In the genomic region with DNA sequence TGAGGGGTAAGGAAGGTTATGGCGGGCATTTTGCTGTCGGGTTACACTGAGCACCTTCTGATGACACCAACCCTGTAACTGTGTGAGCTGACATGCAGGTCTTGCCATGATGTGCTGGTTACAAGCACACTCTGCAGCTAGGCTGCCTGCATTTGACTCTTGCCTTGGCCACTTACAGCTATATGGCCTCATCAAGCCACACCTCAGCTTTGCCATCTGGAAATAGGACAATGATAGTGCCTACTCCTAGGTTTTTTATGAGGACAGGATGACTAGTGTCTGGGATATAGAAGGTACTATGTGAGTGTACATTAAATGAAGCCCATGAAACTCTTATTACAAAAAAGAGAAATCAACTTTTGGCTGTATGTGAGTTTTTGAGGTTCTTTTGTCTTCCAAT, we compare ENCODE assay signal across 36 cellular contexts.
"Had no signal": no experiment of that assay in that cellular context is flagged by ENCODE, and none has a peak within 500 bp of the region (broad histone marks: within the 10 kb centered on the region; RNA-seq: fewer than 3 reads in every experiment).

No MANE protein-coding gene starts in this region.

- H3K4me3 Mint-ChIP-seq: activated B cell treated with CpG ODN at 0.5 μM for 24 hours; activated CD4-positive, alpha-beta memory T cell treated with anti-CD3 and anti-CD28 coated beads for 36 hours; activated CD4-positive, alpha-beta T cell treated with anti-CD3 and anti-CD28 coated beads, Interleukin-2, amount 10 ng/mL, durations not matched to agents 24 days and 14 days; activated CD8-positive, alpha-beta T cell treated with anti-CD3 and anti-CD28 coated beads for 36 hours; activated naive CD4-positive, alpha-beta T cell treated with anti-CD3 and anti-CD28 coated beads for 36 hours; activated naive CD8-positive, alpha-beta T cell treated with anti-CD3 and anti-CD28 coated beads for 36 hours; activated T-cell treated with anti-CD3 and anti-CD28 coated beads, Interleukin-2, amount 50 U/mL, for 4 hours; activated T-cell treated with anti-CD3 and anti-CD28 coated beads, Interleukin-2, amount 50 U/mL, for 72 hours; activated T-helper 1 cell treated with anti-CD3 and anti-CD28 coated beads, Interleukin-12 subunit alpha, Interleukin-12 subunit beta, Interleukin-2, Interleukin-4 antibody, amounts not matched to agents 30 ng/mL and 10 ng/mL and 1 ng/mL, durations not matched to agents 14 hours and 24 hours and 36 hours; activated T-helper 17 cell treated with anti-CD3 and anti-CD28 coated beads, Interleukin-2, amount 50 U/mL, for 72 hours; T-helper 1 cell treated with Interleukin-12 subunit alpha and Interleukin-12 subunit beta and Interleukin-4 antibody, amounts not matched to agents 30 μg/mL and 1 μg/mL, for 36 hours; T-helper 2 cell treated with Interferon-gamma antibody and Interleukin-4, amounts not matched to agents 5 μg/mL and 100 μg/mL, for 36 hours had no signal

- H3K27me3 ChIP-seq: body of pancreas, brain microvascular endothelial cell, breast epithelium had no signal

- DNase-seq: activated B cell treated with CpG ODN at 0.5 μM for 24 hours; activated CD4-positive, alpha-beta memory T cell treated with anti-CD3 and anti-CD28 coated beads for 36 hours; activated CD4-positive, alpha-beta T cell treated with anti-CD3 and anti-CD28 coated beads for 4 hours; activated CD4-positive, alpha-beta T cell treated with anti-CD3 and anti-CD28 coated beads, Interleukin-2, amount 10 ng/mL, durations not matched to agents 24 days and 14 days; activated CD4-positive, alpha-beta T cell treated with anti-CD3 and anti-CD28 coated beads, Interleukin-2, amount 50 U/mL, for 1 hour; activated CD4-positive, alpha-beta T cell treated with anti-CD3 and anti-CD28 coated beads, Interleukin-2, amount 50 U/mL, for 4 hours; activated CD4-positive, CD25-positive, alpha-beta regulatory T cell treated with anti-CD3 and anti-CD28 coated beads, Interleukin-2, amount 50 U/mL, for 72 hours; activated CD8-positive, alpha-beta memory T cell treated with anti-CD3 and anti-CD28 coated beads, Interleukin-2, amount 50 U/mL, for 4 hours; activated CD8-positive, alpha-beta T cell treated with anti-CD3 and anti-CD28 coated beads for 36 hours; activated effector memory CD4-positive, alpha-beta T cell treated with anti-CD3 and anti-CD28 coated beads, Interleukin-2, amount 50 U/mL, for 16 hours; activated gamma-delta T cell treated with Interleukin-2 at 50 U/mL for 16 hours; activated naive CD4-positive, alpha-beta T cell; activated naive CD4-positive, alpha-beta T cell treated with anti-CD3 and anti-CD28 coated beads for 36 hours; activated naive CD4-positive, alpha-beta T cell treated with anti-CD3 and anti-CD28 coated beads, Interleukin-2, amount 50 U/mL, for 16 hours; activated naive CD8-positive, alpha-beta T cell treated with anti-CD3 and anti-CD28 coated beads for 36 hours; activated T-cell treated with anti-CD3 and anti-CD28 coated beads for 4 hours; activated T-cell treated with anti-CD3 and anti-CD28 coated beads, Interleukin-2, amount 50 U/mL, for 1 hour; activated T-cell treated with anti-CD3 and anti-CD28 coated beads, Interleukin-2, amount 50 U/mL, for 4 hours; activated T-cell treated with anti-CD3 and anti-CD28 coated beads, Interleukin-2, amount 50 U/mL, for 72 hours; adrenal gland; amniotic stem cell; aorta; body of pancreas; brain microvascular endothelial cell; central memory CD4-positive, alpha-beta T cell; SW 1271; T-helper 1 cell; T-helper 2 cell; T-helper 9 cell had no signal

- H3K4me1 ChIP-seq: adrenal gland, body of pancreas, breast epithelium had no signal

- H3K36me3 Mint-ChIP-seq: activated CD4-positive, alpha-beta memory T cell treated with anti-CD3 and anti-CD28 coated beads for 36 hours; activated naive CD4-positive, alpha-beta T cell treated with anti-CD3 and anti-CD28 coated beads, Interleukin-2, amount 50 U/mL, for 72 hours; activated naive CD8-positive, alpha-beta T cell treated with anti-CD3 and anti-CD28 coated beads for 36 hours had no signal

- H3K9me3 ChIP-seq: adrenal gland, body of pancreas, breast epithelium had no signal

- H3K9me3 Mint-ChIP-seq: activated CD4-positive, alpha-beta T cell treated with anti-CD3 and anti-CD28 coated beads, Interleukin-2, amount 10 ng/mL, durations not matched to agents 24 days and 14 days; activated CD8-positive, alpha-beta T cell treated with anti-CD3 and anti-CD28 coated beads for 36 hours; activated naive CD4-positive, alpha-beta T cell treated with anti-CD3 and anti-CD28 coated beads for 36 hours; activated naive CD4-positive, alpha-beta T cell treated with anti-CD3 and anti-CD28 coated beads, Interleukin-2, amount 50 U/mL, for 72 hours; activated T-cell treated with anti-CD3 and anti-CD28 coated beads, Interleukin-2, amount 50 U/mL, for 72 hours; activated T-helper 1 cell treated with anti-CD3 and anti-CD28 coated beads, Interleukin-12 subunit alpha, Interleukin-12 subunit beta, Interleukin-2, Interleukin-4 antibody, amounts not matched to agents 30 ng/mL and 10 ng/mL and 1 ng/mL, durations not matched to agents 14 hours and 24 hours and 36 hours; activated T-helper 17 cell treated with anti-CD3 and anti-CD28 coated beads, Interleukin-2, amount 50 U/mL, for 72 hours; T-helper 1 cell treated with Interleukin-12 subunit alpha and Interleukin-12 subunit beta and Interleukin-4 antibody, amounts not matched to agents 30 μg/mL and 1 μg/mL, for 36 hours; T-helper 2 cell treated with Interferon-gamma antibody and Interleukin-4, amounts not matched to agents 5 μg/mL and 100 μg/mL, for 36 hours had no signal

- H3K36me3 ChIP-seq: adrenal gland, brain microvascular endothelial cell, breast epithelium had no signal

- H3K27ac ChIP-seq: adrenal gland, body of pancreas, brain microvascular endothelial cell, breast epithelium, VCaP had no signal

- H3K4me1 Mint-ChIP-seq: activated B cell treated with CpG ODN at 0.5 μM for 24 hours; activated CD4-positive, alpha-beta T cell treated with anti-CD3 and anti-CD28 coated beads, Interleukin-2, amount 10 ng/mL, durations not matched to agents 24 days and 14 days; activated naive CD8-positive, alpha-beta T cell treated with anti-CD3 and anti-CD28 coated beads for 36 hours; activated T-helper 17 cell treated with anti-CD3 and anti-CD28 coated beads, Interleukin-2, amount 50 U/mL, for 72 hours had no signal

- ATAC-seq: activated CD8-positive, alpha-beta T cell treated with anti-CD3 and anti-CD28 coated beads for 36 hours; activated naive CD4-positive, alpha-beta T cell treated with anti-CD3 and anti-CD28 coated beads, Interleukin-2, amount 50 U/mL, for 72 hours; activated T-cell treated with anti-CD3 and anti-CD28 coated beads, Interleukin-2, amount 50 U/mL, for 4 hours; activated T-cell treated with anti-CD3 and anti-CD28 coated beads, Interleukin-2, amount 50 U/mL, for 72 hours; activated T-helper 17 cell treated with anti-CD3 and anti-CD28 coated beads, Interleukin-2, amount 50 U/mL, for 72 hours; body of pancreas had no signal

- H3K4me3 ChIP-seq: adrenal gland, body of pancreas, breast epithelium had no signal

- H3K27ac Mint-ChIP-seq: activated B cell treated with CpG ODN at 0.5 μM for 24 hours; activated CD4-positive, alpha-beta memory T cell treated with anti-CD3 and anti-CD28 coated beads for 36 hours; activated CD4-positive, alpha-beta T cell treated with anti-CD3 and anti-CD28 coated beads, Interleukin-2, amount 10 ng/mL, durations not matched to agents 24 days and 14 days; activated CD8-positive, alpha-beta T cell treated with anti-CD3 and anti-CD28 coated beads for 36 hours; activated naive CD4-positive, alpha-beta T cell treated with anti-CD3 and anti-CD28 coated beads for 36 hours; activated naive CD4-positive, alpha-beta T cell treated with anti-CD3 and anti-CD28 coated beads, Interleukin-2, amount 50 U/mL, for 72 hours; activated naive CD8-positive, alpha-beta T cell treated with anti-CD3 and anti-CD28 coated beads for 36 hours; activated T-cell treated with anti-CD3 and anti-CD28 coated beads, Interleukin-2, amount 50 U/mL, for 72 hours; activated T-helper 1 cell treated with anti-CD3 and anti-CD28 coated beads, Interleukin-12 subunit alpha, Interleukin-12 subunit beta, Interleukin-2, Interleukin-4 antibody, amounts not matched to agents 30 ng/mL and 10 ng/mL and 1 ng/mL, durations not matched to agents 14 hours and 24 hours and 36 hours; activated T-helper 17 cell treated with anti-CD3 and anti-CD28 coated beads, Interleukin-2, amount 50 U/mL, for 72 hours; T-helper 1 cell treated with Interleukin-12 subunit alpha and Interleukin-12 subunit beta and Interleukin-4 antibody, amounts not matched to agents 30 μg/mL and 1 μg/mL, for 36 hours; T-helper 2 cell treated with Interferon-gamma antibody and Interleukin-4, amounts not matched to agents 5 μg/mL and 100 μg/mL, for 36 hours had no signal
